In the genomic region with DNA sequence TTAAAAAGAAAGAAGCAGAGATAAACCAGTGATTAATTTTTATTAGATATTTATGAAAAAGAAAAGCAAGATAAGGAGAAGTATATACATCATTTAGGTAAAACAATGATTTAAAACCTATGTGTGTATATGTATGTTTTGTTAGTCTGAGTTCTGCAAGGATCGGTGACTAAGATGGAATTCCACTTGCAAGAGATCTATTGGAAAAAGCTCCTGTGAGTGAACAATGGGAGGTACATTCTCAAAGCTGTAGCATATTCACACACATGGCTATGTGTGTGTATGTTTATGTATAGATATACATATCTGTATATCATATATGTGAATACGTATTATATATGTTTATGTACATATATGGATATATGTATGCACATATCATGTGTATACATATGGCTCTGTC, we compare ENCODE assay signal across 35 cellular contexts. TPM values are rescaled to one million over a fixed set of nuclear protein-coding genes. Genes with fewer than 3 reads are reported as not detected.
"Had no signal": no experiment of that assay in that cellular context is flagged by ENCODE, and none has a peak within 500 bp of the region (broad histone marks: within the 10 kb centered on the region; RNA-seq: fewer than 3 reads in every experiment).

No MANE protein-coding gene starts in this region.

- DNase-seq: activated B cell treated with CpG ODN at 0.5 μM for 24 hours; activated CD4-positive, alpha-beta memory T cell treated with anti-CD3 and anti-CD28 coated beads for 36 hours; activated CD4-positive, alpha-beta T cell treated with anti-CD3 and anti-CD28 coated beads for 4 hours; activated CD4-positive, alpha-beta T cell treated with anti-CD3 and anti-CD28 coated beads, Interleukin-2, amount 10 ng/mL, durations not matched to agents 24 days and 14 days; activated CD4-positive, alpha-beta T cell treated with anti-CD3 and anti-CD28 coated beads, Interleukin-2, amount 50 U/mL, for 1 hour; activated CD4-positive, alpha-beta T cell treated with anti-CD3 and anti-CD28 coated beads, Interleukin-2, amount 50 U/mL, for 4 hours; activated CD4-positive, CD25-positive, alpha-beta regulatory T cell treated with anti-CD3 and anti-CD28 coated beads, Interleukin-2, amount 50 U/mL, for 72 hours; activated CD8-positive, alpha-beta memory T cell treated with anti-CD3 and anti-CD28 coated beads, Interleukin-2, amount 50 U/mL, for 4 hours; activated CD8-positive, alpha-beta T cell treated with anti-CD3 and anti-CD28 coated beads for 36 hours; activated effector memory CD4-positive, alpha-beta T cell treated with anti-CD3 and anti-CD28 coated beads, Interleukin-2, amount 50 U/mL, for 16 hours; activated gamma-delta T cell treated with Interleukin-2 at 50 U/mL for 16 hours; activated naive CD4-positive, alpha-beta T cell; activated naive CD4-positive, alpha-beta T cell treated with anti-CD3 and anti-CD28 coated beads for 36 hours; activated naive CD4-positive, alpha-beta T cell treated with anti-CD3 and anti-CD28 coated beads, Interleukin-2, amount 50 U/mL, for 16 hours; activated naive CD8-positive, alpha-beta T cell treated with anti-CD3 and anti-CD28 coated beads for 36 hours; activated T-cell treated with anti-CD3 and anti-CD28 coated beads for 4 hours; activated T-cell treated with anti-CD3 and anti-CD28 coated beads, Interleukin-2, amount 50 U/mL, for 1 hour; activated T-cell treated with anti-CD3 and anti-CD28 coated beads, Interleukin-2, amount 50 U/mL, for 4 hours; activated T-cell treated with anti-CD3 and anti-CD28 coated beads, Interleukin-2, amount 50 U/mL, for 72 hours; amniotic stem cell; body of pancreas; brain microvascular endothelial cell; caudate nucleus; cerebellar nuclear complex; T-helper 2 cell; T-helper 9 cell had no signal

- H3K27ac ChIP-seq: adrenal gland, body of pancreas, brain microvascular endothelial cell, cardiac muscle cell, VCaP had no signal

- FAIRE-seq: astrocyte, bronchial epithelial cell, TTC549 had no signal

- ATAC-seq: activated CD8-positive, alpha-beta T cell treated with anti-CD3 and anti-CD28 coated beads for 36 hours; activated T-cell treated with anti-CD3 and anti-CD28 coated beads, Interleukin-2, amount 50 U/mL, for 4 hours; activated T-cell treated with anti-CD3 and anti-CD28 coated beads, Interleukin-2, amount 50 U/mL, for 72 hours; body of pancreas had no signal

- H3K9me3 ChIP-seq: adrenal gland, body of pancreas had no signal

- H3K36me3 ChIP-seq: adrenal gland, brain microvascular endothelial cell, cardiac muscle cell had no signal

- H3K4me3 ChIP-seq: adrenal gland, body of pancreas, cardiac muscle cell had no signal

- H3K27me3 ChIP-seq: adrenal gland, body of pancreas, brain microvascular endothelial cell, cardiac muscle cell had no signal

RNA-seq across cellular contexts. Expression of a gene that starts 54.4 kb away (rescaled TPM):
- total RNA-seq: activated B cell treated with CpG ODN at 0.5 μM for 24 hours; activated CD4-positive, alpha-beta T cell treated with anti-CD3 and anti-CD28 coated beads, Interleukin-2, amount 10 ng/mL, durations not matched to agents 24 days and 14 days; activated CD8-positive, alpha-beta memory T cell treated with anti-CD3 and anti-CD28 coated beads for 36 hours; activated CD8-positive, alpha-beta T cell treated with anti-CD3 and anti-CD28 coated beads for 36 hours; activated naive CD8-positive, alpha-beta T cell treated with anti-CD3 and anti-CD28 coated beads for 36 hours; activated T-helper 1 cell treated with anti-CD3 and anti-CD28 coated beads, Interleukin-12 subunit alpha, Interleukin-12 subunit beta, Interleukin-2, Interleukin-4 antibody, amounts not matched to agents 30 ng/mL and 10 ng/mL and 1 ng/mL, durations not matched to agents 14 hours and 24 hours and 36 hours; activated T-helper 17 cell treated with anti-CD3 and anti-CD28 coated beads, Interleukin-2, amount 50 U/mL, for 72 hours had no signal
